In the genomic region with DNA sequence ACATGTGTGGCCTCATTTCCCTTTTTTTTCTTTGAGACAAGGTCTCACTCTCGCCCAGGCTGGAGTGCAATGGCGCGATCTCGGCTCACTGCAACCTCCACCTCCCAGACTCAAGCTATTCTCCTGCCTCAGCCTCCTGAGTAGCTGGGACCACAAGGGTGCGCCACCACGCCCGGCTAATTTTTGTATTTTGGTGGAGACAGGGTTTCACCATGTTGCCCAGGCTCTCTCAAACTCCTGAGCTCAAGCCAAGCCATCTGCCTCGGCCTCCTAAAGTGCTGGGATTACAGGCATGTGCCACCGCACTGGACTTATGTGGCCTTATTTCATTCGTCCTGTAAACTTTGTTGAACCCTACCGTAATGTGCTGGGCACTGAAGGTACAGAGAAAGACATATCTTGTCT, we compare ENCODE assay signal across 8 cellular contexts. TPM values are rescaled to one million over a fixed set of nuclear protein-coding genes. Genes with fewer than 3 reads are reported as not detected.
A peak's percentile ranks its signal among the peaks of the same experiment; 100 is the strongest.
DNase-seq lines count a peak whose midpoint lies in the region; ATAC-seq and TF ChIP-seq lines count a peak whose summit lies in the region.

No MANE protein-coding gene starts in this region.

- H3K4me1 ChIP-seq in neutrophil (ENCODE audit: control insufficient read depth in 1 of 2, insufficient read depth in 1 of 2, low read depth in 1 of 2, low read length in 1 of 2): peaks cover 16% of the 10 kb centered on the region in 2 experiments
- peaks cover 27% of the 10 kb centered on the region for H3K4me1 ChIP-seq in vagina

- no peak for ATAC-seq in HG03378 (IDR thresholded peaks at IDR 0.05; ENCODE audit: unreplicated experiment)

- no peak for TF ChIP-seq CTCF in epithelial cell of esophagus (IDR thresholded peaks at IDR 0.05; ENCODE audit: insufficient read depth, low read depth, low read length, missing control alignments)
- no peak for TF ChIP-seq CTCF in neutrophil (IDR thresholded peaks at IDR 0.05)
- no peak for TF ChIP-seq CTCF in vagina (IDR thresholded peaks at IDR 0.05)

- no peaks in the 10 kb centered on the region for H3K9me3 Mint-ChIP-seq in activated CD4-positive, alpha-beta T cell treated with anti-CD3 and anti-CD28 coated beads, Interleukin-2, amount 10 ng/mL, durations not matched to agents 7 days and 5 days

- H3K27ac ChIP-seq in KOPT-K1 (ENCODE audit: low read depth, low read length, poor library complexity, severe bottlenecking) (peak overlapping the region; percentile 89), neutrophil (peak overlapping the region; percentile 72), vagina (peak overlapping the region; percentile 94)

- H3K36me3 ChIP-seq in KOPT-K1 (ENCODE audit: insufficient read depth, low read length) (no peaks in the 10 kb centered on the region), neutrophil (no peaks in the 10 kb centered on the region), vagina (no peaks in the 10 kb centered on the region)

- H3K27me3 Mint-ChIP-seq in activated CD4-positive, alpha-beta T cell treated with anti-CD3 and anti-CD28 coated beads, Interleukin-2, amount 10 ng/mL, durations not matched to agents 7 days and 5 days: no peaks in the 10 kb centered on the region

- TF ChIP-seq POLR2A in vagina (IDR thresholded peaks at IDR 0.05): no peak

- intact Hi-C loops in vagina (cut with DNase I): no loop called here

- H3K27me3 ChIP-seq in neutrophil: no peaks in the 10 kb centered on the region
- no peaks in the 10 kb centered on the region for H3K27me3 ChIP-seq in vagina

- POLR2A ChIA-PET in activated CD4-positive, alpha-beta T cell treated with anti-CD3 and anti-CD28 coated beads, Interleukin-2, amount 10 ng/mL, durations not matched to agents 7 days and 5 days (lab: Charles Lee): no interaction called here

- H3K4me1 Mint-ChIP-seq in activated CD4-positive, alpha-beta T cell treated with anti-CD3 and anti-CD28 coated beads, Interleukin-2, amount 10 ng/mL, durations not matched to agents 7 days and 5 days: peaks cover 30% of the 10 kb centered on the region

- H3K36me3 Mint-ChIP-seq in activated CD4-positive, alpha-beta T cell treated with anti-CD3 and anti-CD28 coated beads, Interleukin-2, amount 10 ng/mL, durations not matched to agents 7 days and 5 days (ENCODE audit: low read depth): peaks cover 6% of the 10 kb centered on the region

- H3K4me3 ChIP-seq in epithelial cell of esophagus (ENCODE audit: low read length): peak overlapping the region; percentile 78
- H3K4me3 ChIP-seq in neutrophil (ENCODE audit: low read depth in 1 of 2, low read length in 1 of 2): peak overlapping the region; percentile 81 to 83
- H3K4me3 ChIP-seq in vagina: peak overlapping the region; percentile 52 to 62

- H3K9me3 ChIP-seq in KOPT-K1 (ENCODE audit: insufficient read depth, low read length, poor library complexity, severe bottlenecking): no peaks in the 10 kb centered on the region
- H3K9me3 ChIP-seq in neutrophil: no peaks in the 10 kb centered on the region
- no peaks in the 10 kb centered on the region for H3K9me3 ChIP-seq in vagina

- no peak overlapping the region for H3K4me3 Mint-ChIP-seq in activated CD4-positive, alpha-beta T cell treated with anti-CD3 and anti-CD28 coated beads, Interleukin-2, amount 10 ng/mL, durations not matched to agents 7 days and 5 days

- no peak overlapping the region for H3K27ac Mint-ChIP-seq in activated CD4-positive, alpha-beta T cell treated with anti-CD3 and anti-CD28 coated beads, Interleukin-2, amount 10 ng/mL, durations not matched to agents 7 days and 5 days

- CTCF ChIA-PET in activated CD4-positive, alpha-beta T cell treated with anti-CD3 and anti-CD28 coated beads, Interleukin-2, amount 10 ng/mL, durations not matched to agents 7 days and 5 days (lab: Charles Lee): interaction anchor here (1.1 to 1.4 kb wide), 3 partner anchors 9 to 18 kb away, joined by 3 read pairs; no protein-coding TSS in a partner anchor

- DNase-seq in EH (ENCODE audit: low read depth) (peak; percentile 31), epithelial cell of esophagus (ENCODE audit: low read depth) (peak; percentile 17), vagina (ENCODE audit: extremely low spot score in 2 of 2) (no peak), iPS-NIHi7 (ENCODE audit: extremely low spot score) (no peak)
- peak; percentile 41 for DNase-seq in activated CD4-positive, alpha-beta T cell treated with anti-CD3 and anti-CD28 coated beads, Interleukin-2, amount 10 ng/mL, durations not matched to agents 7 days and 5 days

RNA-seq across cellular contexts. Expression of a gene that starts 0.6 kb away (rescaled TPM):
- total RNA-seq in activated CD4-positive, alpha-beta T cell treated with anti-CD3 and anti-CD28 coated beads, Interleukin-2, amount 10 ng/mL, durations not matched to agents 7 days and 5 days: 10 to 100 TPM; 10.3 to 12.9 TPM
- 8.3 TPM for total RNA-seq in vagina

Comparison
In these comparisons a context has a peak if more than half of its experiments do, and no peak if none do; other contexts are left out.
1. DNase-seq: peak in EH (single experiment), activated CD4-positive, alpha-beta T cell treated with anti-CD3 and anti-CD28 coated beads, Interleukin-2, amount 10 ng/mL, durations not matched to agents 7 days and 5 days (single experiment) and epithelial cell of esophagus (single experiment); none in vagina (0 of 2) and iPS-NIHi7 (single experiment).
2. Peak in every context shown above with its lines, with median percentiles within 50 percentile points of each other: H3K27ac ChIP-seq and H3K4me3 ChIP-seq.